ENCODE assay signal across 7 cellular contexts in genomic region chr12:30989754-30990153, GRCh38.
DNase-seq lines count a peak whose midpoint lies in the region; ATAC-seq and TF ChIP-seq lines count a peak whose summit lies in the region.

No MANE protein-coding gene starts in this region.

- H3K4me1 ChIP-seq in HEK293 (ENCODE audit: control insufficient read depth, insufficient read depth, low read length), result no peaks in the 10 kb centered on the region

- TF ChIP-seq POLR2A in erythroblast (IDR thresholded peaks at IDR 0.05; ENCODE audit: low read length), result no peak

- H3K9me3 ChIP-seq in HEK293 (ENCODE audit: control insufficient read depth, insufficient read depth, low read depth, low read length), result no peaks in the 10 kb centered on the region

- no peaks in the 10 kb centered on the region for H3K36me3 ChIP-seq in HEK293 (ENCODE audit: control insufficient read depth in 2 of 2, insufficient read depth in 1 of 2, low read length in 2 of 2)

- H3K27me3 Mint-ChIP-seq in activated T-helper 17 cell treated with anti-CD3 and anti-CD28 coated beads, Interleukin-2, amount 50 U/mL, for 72 hours, result no peaks in the 10 kb centered on the region

- ATAC-seq in stimulated activated naive CD8-positive, alpha-beta T cell treated with anti-CD3 and anti-CD28 coated beads, Interleukin-15, Interleukin-2, amounts not matched to agents 100 U/mL and 50 U/mL, for 24 hours, result peak; percentile 26
- no peak for ATAC-seq in HG02973 (IDR thresholded peaks at IDR 0.05; ENCODE audit: unreplicated experiment)
- ATAC-seq in activated T-helper 17 cell treated with anti-CD3 and anti-CD28 coated beads, Interleukin-2, amount 50 U/mL, for 72 hours (replicated peaks), result no peak

- no peak overlapping the region for H3K4me3 Mint-ChIP-seq in activated T-helper 17 cell treated with anti-CD3 and anti-CD28 coated beads, Interleukin-2, amount 50 U/mL, for 72 hours

- DNase-seq in GM10248 (ENCODE audit: extremely low spot score) (peak; percentile 40), NCI-H82 (lab: John Stamatoyannopoulos, UW) (peak; percentile 95), erythroblast (lab: John Stamatoyannopoulos, UW) (peak; percentile 19 to 24)
- DNase-seq in stimulated activated naive CD8-positive, alpha-beta T cell treated with anti-CD3 and anti-CD28 coated beads, Interleukin-15, Interleukin-2, amounts not matched to agents 100 U/mL and 50 U/mL, for 24 hours, result peak; percentile 13

- no peak overlapping the region for H3K27ac Mint-ChIP-seq in activated T-helper 17 cell treated with anti-CD3 and anti-CD28 coated beads, Interleukin-2, amount 50 U/mL, for 72 hours

- no peak overlapping the region for H3K4me3 ChIP-seq in HEK293 (ENCODE audit: low read depth, low read length)

- H3K4me1 Mint-ChIP-seq in activated T-helper 17 cell treated with anti-CD3 and anti-CD28 coated beads, Interleukin-2, amount 50 U/mL, for 72 hours, result no peaks in the 10 kb centered on the region

- H3K27ac ChIP-seq in HEK293 (ENCODE audit: extremely low read depth, low read depth, low read length), result no peak overlapping the region

- H3K9me3 Mint-ChIP-seq in activated T-helper 17 cell treated with anti-CD3 and anti-CD28 coated beads, Interleukin-2, amount 50 U/mL, for 72 hours, result no peaks in the 10 kb centered on the region

- POLR2A ChIA-PET in GM10248 (lab: Yijun Ruan, JAX), result no interaction called here
- POLR2A ChIA-PET in HEK293 (lab: Yijun Ruan, JAX), result no interaction called here

- CTCF ChIA-PET in GM10248 (lab: Yijun Ruan, JAX), result interaction anchor here (1.3 to 5.1 kb wide), 9 partner anchors 10 to 283 kb away, joined by 3 to 27 read pairs (median 7); no protein-coding TSS in a partner anchor
- CTCF ChIA-PET in HEK293 (lab: Yijun Ruan, JAX), result interaction anchor here (0.5 to 3.7 kb wide), 4 partner anchors 84 to 1652 kb away, joined by 4 to 27 read pairs (median 14); partner anchors contain the start of gene DDX11

- H3K36me3 Mint-ChIP-seq in activated T-helper 17 cell treated with anti-CD3 and anti-CD28 coated beads, Interleukin-2, amount 50 U/mL, for 72 hours (ENCODE audit: low read depth), result no peaks in the 10 kb centered on the region

- TF ChIP-seq CTCF in GM10248 (IDR thresholded peaks at IDR 0.05; ENCODE audit: control extremely low read depth, extremely low read depth, low read depth, missing control alignments), result no peak
- peak; percentile 76 for TF ChIP-seq CTCF in HEK293 (tag by site-specific recombination; IDR thresholded peaks at IDR 0.05)

TF ChIP-seq in HEK293, 187 proteins besides CTCF, POLR2A, EP300 and RAD21:
- TF ChIP-seq ZNF449 (tag by site-specific recombination; IDR thresholded peaks at IDR 0.05), result peak; percentile 54; the same call in 1 of the 2 replicates
- TF ChIP-seq ZNF692 (tag by site-specific recombination; IDR thresholded peaks at IDR 0.05), result peak; percentile 54; the same call in 1 of the 2 replicates
- TF ChIP-seq ZNF426 (tag by site-specific recombination; IDR thresholded peaks at IDR 0.05), result no peak
- TF ChIP-seq ZIC2 (tag by site-specific recombination; IDR thresholded peaks at IDR 0.05), result peak; percentile 43
TF ChIP-seq in HEK293: peak in this region for 3.

Comparison
In these comparisons a context has a peak if more than half of its experiments do, and no peak if none do; other contexts are left out.
1. DNase-seq: peak in every context shown above with its lines; median percentile 95 in NCI-H82; 40 in GM10248; 22 in erythroblast; 13 in stimulated activated naive CD8-positive, alpha-beta T cell treated with anti-CD3 and anti-CD28 coated beads, Interleukin-15, Interleukin-2, amounts not matched to agents 100 U/mL and 50 U/mL, for 24 hours.